11 cellular contexts compared by ENCODE assay signal in genomic region chr13:98411617-98412310, GRCh38.
A peak's percentile ranks its signal among the peaks of the same experiment; 100 is the strongest.
DNase-seq lines count a peak whose midpoint lies in the region; ATAC-seq lines count a peak whose summit lies in the region.
"Had no signal": no experiment of that assay in that cellular context is flagged by ENCODE, and none has a peak within 500 bp of the region (broad histone marks: within the 10 kb centered on the region; RNA-seq: fewer than 3 reads in every experiment).

No MANE protein-coding gene starts in this region.

- H3K4me1 ChIP-seq in muscle layer of duodenum (ENCODE audit: control insufficient read depth in 1 of 2, insufficient read depth in 2 of 2, low read length in 2 of 2) = no peaks in the 10 kb centered on the region

- H3K27me3 ChIP-seq in muscle layer of duodenum (ENCODE audit: low read depth, low read length) = no peaks in the 10 kb centered on the region

- no peak for ATAC-seq in central memory CD8-positive, alpha-beta T cell (replicated peaks; ENCODE audit: extremely low read depth, poor library complexity, severe bottlenecking)
- no peak for ATAC-seq in GM21447 (IDR thresholded peaks at IDR 0.05; ENCODE audit: unreplicated experiment)

- H3K36me3 ChIP-seq in muscle layer of duodenum (ENCODE audit: control insufficient read depth in 1 of 2, insufficient read depth in 2 of 2, low read length in 2 of 2) = peaks cover 0 to 23% of the 10 kb centered on the region in 2 donors

- H3K4me3 ChIP-seq in muscle layer of duodenum (ENCODE audit: low read depth in 1 of 2, low read length in 2 of 2) = peak overlapping the region; percentile 30 to 31

- peak overlapping the region; percentile 16 for H3K4me3 Mint-ChIP-seq in central memory CD8-positive, alpha-beta T cell

- no peaks in the 10 kb centered on the region for H3K9me3 ChIP-seq in muscle layer of duodenum (ENCODE audit: control insufficient read depth in 1 of 2, low read length in 2 of 2)

- H3K27me3 Mint-ChIP-seq in central memory CD8-positive, alpha-beta T cell = peaks cover 89% of the 10 kb centered on the region

- H3K27ac ChIP-seq in muscle layer of duodenum (ENCODE audit: low read length) = peak overlapping the region; percentile 14

- H3K27ac Mint-ChIP-seq in central memory CD8-positive, alpha-beta T cell (ENCODE audit: low read depth) = no peak overlapping the region

- peaks cover 13% of the 10 kb centered on the region for H3K4me1 Mint-ChIP-seq in central memory CD8-positive, alpha-beta T cell

- peaks cover 1% of the 10 kb centered on the region for H3K9me3 Mint-ChIP-seq in central memory CD8-positive, alpha-beta T cell

- peak; percentile 89 for DNase-seq in CD1c-positive myeloid dendritic cell (ENCODE audit: extremely low spot score)
- DNase-seq in Kasumi-1 (lab: John Stamatoyannopoulos, UW) = peak; percentile 74 to 79
- DNase-seq in central memory CD8-positive, alpha-beta T cell (ENCODE audit: low spot score in 2 of 2) = no peak
- DNase-seq in cortex of kidney (lab: John Stamatoyannopoulos, UW) = no peak
- DNase-seq in GOT3 (lab: John Stamatoyannopoulos, UW) = no peak
- DNase-seq in NCI-H226 = no peak
- DNase-seq: DMS79, mammary epithelial cell, NCI-H1105 treated with DMSO at 0.1 percent for 48 hours had no signal

- peaks cover 2% of the 10 kb centered on the region for H3K36me3 Mint-ChIP-seq in central memory CD8-positive, alpha-beta T cell (ENCODE audit: insufficient read depth)

Comparison
In these comparisons a context has a peak if more than half of its experiments do, and no peak if none do; other contexts are left out.
1. DNase-seq: peak in CD1c-positive myeloid dendritic cell (single experiment) and Kasumi-1 (2 of 2); none in central memory CD8-positive, alpha-beta T cell (0 of 2), cortex of kidney (single experiment), GOT3 (single experiment) and NCI-H226 (single experiment).